In the genomic region with DNA sequence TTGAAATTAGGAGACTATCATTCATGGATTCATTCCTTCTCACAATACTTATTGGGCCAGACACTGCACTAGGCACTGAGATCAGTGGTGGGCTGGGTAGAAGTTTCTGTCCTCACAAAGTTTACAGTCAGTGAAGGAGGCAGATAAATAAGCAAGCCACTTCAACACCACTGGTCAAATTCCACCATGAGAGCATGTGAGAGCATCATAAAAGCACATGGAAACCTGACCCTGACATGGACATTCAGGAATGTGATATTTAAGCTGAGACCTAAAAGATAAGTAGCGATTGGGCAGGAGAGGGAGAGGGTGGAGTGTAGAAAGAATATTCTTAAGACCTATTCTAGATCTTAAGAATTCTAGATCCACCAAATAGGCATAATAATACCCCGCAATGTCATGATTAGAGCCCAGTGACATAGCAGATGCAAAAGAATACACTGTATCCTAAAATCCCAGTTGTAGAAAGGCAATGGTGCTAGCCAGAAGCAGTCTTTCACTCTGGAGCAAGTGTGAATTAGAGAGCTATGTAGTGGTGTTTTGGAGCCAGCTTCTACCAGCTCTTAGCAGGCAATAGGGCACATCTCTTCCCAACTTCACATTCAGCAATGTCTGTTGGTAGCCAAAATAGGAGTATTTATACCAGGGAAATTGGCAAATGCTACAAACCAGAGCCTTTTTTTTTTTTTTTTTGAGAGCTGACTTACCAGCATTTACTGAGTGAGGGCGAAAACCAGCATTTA, we compare ENCODE assay signal across 21 cellular contexts. TPM values are rescaled to one million over a fixed set of nuclear protein-coding genes. Genes with fewer than 3 reads are reported as not detected.
DNase-seq lines count a peak whose midpoint lies in the region; ATAC-seq and TF ChIP-seq lines count a peak whose summit lies in the region.
"Had no signal": no experiment of that assay in that cellular context is flagged by ENCODE, and none has a peak within 500 bp of the region (broad histone marks: within the 10 kb centered on the region; RNA-seq: fewer than 3 reads in every experiment).

No MANE protein-coding gene starts in this region.

- no peak overlapping the region for H3K4me2 ChIP-seq in mammary epithelial cell (ENCODE audit: insufficient read depth, low read depth, low read length)
- no peak overlapping the region for H3K4me2 ChIP-seq in mesenchymal stem cell (ENCODE audit: low read length, poor library complexity, severe bottlenecking)

- H3K79me1 ChIP-seq in mesenchymal stem cell (replicated peaks; ENCODE audit: low read length, poor library complexity, severe bottlenecking): no peaks in the 10 kb centered on the region

- H3K4ac ChIP-seq in mesenchymal stem cell (ENCODE audit: low read depth in 1 of 2, low read length in 2 of 2): no peak overlapping the region

- H3K23ac ChIP-seq in mesenchymal stem cell (ENCODE audit: low read length in 2 of 2): no peak overlapping the region

- H4K91ac ChIP-seq in mesenchymal stem cell (ENCODE audit: low read length): no peak overlapping the region

- no peak overlapping the region for H2BK12ac ChIP-seq in mesenchymal stem cell (ENCODE audit: low read length in 2 of 2)

- no peak for DNase-seq in breast epithelium (ENCODE audit: low spot score in 2 of 2)
- no peak for DNase-seq in mammary epithelial cell
- DNase-seq in NCI-H446 treated with DMSO at 0.1 percent for 48 hours (lab: John Stamatoyannopoulos, UW): peak; percentile 64
- no peak for DNase-seq in mesenchymal stem cell
- no peak for DNase-seq in thyroid gland
- no peak for DNase-seq in NCI-H2081 treated with DMSO at 0.1 percent for 48 hours (lab: John Stamatoyannopoulos, UW)
- no peak for DNase-seq in posterior cingulate gyrus
- DNase-seq: activated T-cell treated with anti-CD3 and anti-CD28 coated beads, Interleukin-2, amount 50 U/mL, for 1 hour; colonic mucosa; effector memory CD8-positive, alpha-beta T cell; H7; naive thymus-derived CD8-positive, alpha-beta T cell; NCI-H2171; ovary; stimulated activated CD4-positive, alpha-beta T cell treated with anti-CD3 and anti-CD28 coated beads, Interleukin-2, amount 100 ng/mL, for 48 hours; stimulated activated naive B cell treated with anti-CD40 and anti-IgM and Interleukin-4, amounts not matched to agents 10 μg/mL and 1 μg/mL and 100 μg/mL, for 72 hours; tibial artery had no signal

- H3K27me3 ChIP-seq in breast epithelium (no peaks in the 10 kb centered on the region), mammary epithelial cell (ENCODE audit: insufficient read depth, low read length) (no peaks in the 10 kb centered on the region), mesenchymal stem cell (ENCODE audit: control insufficient read depth in 1 of 2, insufficient read depth in 1 of 2, low read length in 2 of 2) (no peaks in the 10 kb centered on the region), thyroid gland (no peaks in the 10 kb centered on the region)
- H3K27me3 ChIP-seq: BLaER1 treated with 17β-estradiol and CSF1 and Interleukin-3, amounts not matched to agents 10 nM and 100 nM; colonic mucosa; ovary; tibial artery had no signal

- 97% methylated on average over 3 of the region's 3 CpGs for WGBS in mammary epithelial cell (ENCODE audit: low coverage, missing lambda C conversion rate)
- 100% methylated on average over 3 of the region's 3 CpGs for WGBS in mesenchymal stem cell
- 78 to 83% methylated on average over 3 of the region's 3 CpGs for WGBS in thyroid gland, 2 donors

- in situ Hi-C loops in mammary epithelial cell (cut with MboI; ENCODE audit: low sequenced_read_pairs in 2 of 2): no loop called here

- peaks cover 53% of the 10 kb centered on the region for H3K79me2 ChIP-seq in mammary epithelial cell (ENCODE audit: insufficient read depth, low read length)

- H3K27ac ChIP-seq in breast epithelium (peak overlapping the region; percentile 54 to 56), mammary epithelial cell (ENCODE audit: insufficient read depth, low read depth, low read length) (no peak overlapping the region), mesenchymal stem cell (ENCODE audit: low read length, poor library complexity, severe bottlenecking) (no peak overlapping the region), thyroid gland (peak overlapping the region in 2 of 3 donors; percentile 75 to 89)
- H3K27ac ChIP-seq: colonic mucosa, ovary, tibial artery had no signal

- no peak overlapping the region for H2BK15ac ChIP-seq in mesenchymal stem cell (ENCODE audit: low read depth, poor library complexity, severe bottlenecking)

- no peak overlapping the region for H2BK5ac ChIP-seq in mesenchymal stem cell (ENCODE audit: low read depth, low read length, poor library complexity, severe bottlenecking)

- peak overlapping the region; percentile 10 for H2AK5ac ChIP-seq in mesenchymal stem cell (ENCODE audit: low read length, severe bottlenecking)

- H3K9ac ChIP-seq in mammary epithelial cell (ENCODE audit: insufficient read depth, low read length): no peak overlapping the region
- no peak overlapping the region for H3K9ac ChIP-seq in mesenchymal stem cell (ENCODE audit: low read length)
- H3K9ac ChIP-seq: BLaER1 treated with 17β-estradiol and CSF1 and Interleukin-3, amounts not matched to agents 10 nM and 100 nM had no signal

- H2AFZ ChIP-seq in mammary epithelial cell (ENCODE audit: low read depth, low read length): no peak overlapping the region
- H2AFZ ChIP-seq in mesenchymal stem cell (ENCODE audit: low read depth, low read length): no peak overlapping the region

- dilution Hi-C loops in mammary epithelial cell (cut with HindIII; ENCODE audit: low sequenced_read_pairs): no loop called here

- BruUV-seq in mammary epithelial cell (replicated peaks; lab: Mats Ljungman, UMichigan): no TSS peak

- TF ChIP-seq POLR2A in breast epithelium (IDR thresholded peaks at IDR 0.05) (no peak), thyroid gland (IDR thresholded peaks at IDR 0.05) (no peak)

- no peak overlapping the region for H4K8ac ChIP-seq in mesenchymal stem cell (ENCODE audit: low read length)

- H3K9me3 ChIP-seq in breast epithelium (no peaks in the 10 kb centered on the region), mammary epithelial cell (replicated peaks; ENCODE audit: insufficient read depth, low read length) (no peaks in the 10 kb centered on the region), mesenchymal stem cell (ENCODE audit: control insufficient read depth, low read length) (no peaks in the 10 kb centered on the region), thyroid gland (no peaks in the 10 kb centered on the region)
- H3K9me3 ChIP-seq: BLaER1 treated with 17β-estradiol and CSF1 and Interleukin-3, amounts not matched to agents 10 nM and 100 nM; colonic mucosa; ovary; tibial artery had no signal

- CTCF ChIA-PET in mammary epithelial cell (lab: Charles Lee; ENCODE audit: low non-redundant PET): no interaction called here

- peaks cover 0 to 5% of the 10 kb centered on the region in 2 donors for H3K4me1 ChIP-seq in breast epithelium
- H3K4me1 ChIP-seq in mammary epithelial cell (ENCODE audit: insufficient read depth, low read length): peaks cover 15% of the 10 kb centered on the region
- peaks cover 2% of the 10 kb centered on the region for H3K4me1 ChIP-seq in mesenchymal stem cell (ENCODE audit: control insufficient read depth, insufficient read depth, low read depth, low read length)
- H3K4me1 ChIP-seq in thyroid gland: peaks cover 29 to 44% of the 10 kb centered on the region in 2 donors
- H3K4me1 ChIP-seq: colonic mucosa had no signal

- no peak for TF ChIP-seq CTCF in breast epithelium (IDR thresholded peaks at IDR 0.05)
- no peak for TF ChIP-seq CTCF in mammary epithelial cell (conservative IDR thresholded peaks at IDR 0.05 in 1 of 2, IDR thresholded peaks at IDR 0.05 in 1 of 2; ENCODE audit: extremely low read depth in 1 of 2, insufficient read depth in 1 of 2, low read depth in 1 of 2, low read length in 2 of 2)
- TF ChIP-seq CTCF in thyroid gland (IDR thresholded peaks at IDR 0.05): no peak

- no peaks in the 10 kb centered on the region for H4K20me1 ChIP-seq in mammary epithelial cell (ENCODE audit: insufficient read depth, low read length)
- H4K20me1 ChIP-seq: BLaER1 treated with 17β-estradiol and CSF1 and Interleukin-3, amounts not matched to agents 10 nM and 100 nM had no signal

- no peak for ATAC-seq in GM21576 (IDR thresholded peaks at IDR 0.05; ENCODE audit: unreplicated experiment)
- ATAC-seq: activated CD4-positive, CD25-positive, alpha-beta regulatory T cell treated with anti-CD3 and anti-CD28 coated beads, Interleukin-2, amount 50 U/mL, for 24 hours; effector memory CD8-positive, alpha-beta T cell; naive thymus-derived CD8-positive, alpha-beta T cell; stimulated activated naive B cell treated with anti-CD40 and anti-IgM and Interleukin-4, amounts not matched to agents 10 μg/mL and 1 μg/mL and 100 μg/mL, for 72 hours had no signal

- peak overlapping the region in 1 of 2 experiments; percentile 16 for H3K18ac ChIP-seq in mesenchymal stem cell (ENCODE audit: low read depth in 1 of 2, low read length in 2 of 2)

- intact Hi-C loops in breast epithelium (cut with DNase I; ENCODE audit: low total_unique reads) (no loop called here), mammary epithelial cell (cut with micrococcal nuclease) (no loop called here), thyroid gland (cut with DNase I) (no loop called here), posterior cingulate gyrus (cut with DNase I) (no loop called here)

- H3K14ac ChIP-seq in mesenchymal stem cell (ENCODE audit: low read length in 2 of 2): no peak overlapping the region

- H3K36me3 ChIP-seq in breast epithelium (no peaks in the 10 kb centered on the region), mammary epithelial cell (ENCODE audit: insufficient read depth, low read length) (peaks cover 3% of the 10 kb centered on the region), mesenchymal stem cell (ENCODE audit: control insufficient read depth in 1 of 2, insufficient read depth in 2 of 2, low read depth in 1 of 2, low read length in 2 of 2) (no peaks in the 10 kb centered on the region), thyroid gland (no peaks in the 10 kb centered on the region)
- H3K36me3 ChIP-seq: BLaER1 treated with 17β-estradiol and CSF1 and Interleukin-3, amounts not matched to agents 10 nM and 100 nM; colonic mucosa; ovary; tibial artery had no signal

- no peak overlapping the region for H2BK120ac ChIP-seq in mesenchymal stem cell (ENCODE audit: low read depth, low read length)

- H3K4me3 ChIP-seq in breast epithelium: no peak overlapping the region
- no peak overlapping the region for H3K4me3 ChIP-seq in mammary epithelial cell (replicated peaks in 1 of 3; ENCODE audit: insufficient read depth in 1 of 3, low read depth in 2 of 3, low read length in 3 of 3)
- no peak overlapping the region for H3K4me3 ChIP-seq in mesenchymal stem cell (ENCODE audit: insufficient read depth in 1 of 2, low read depth in 1 of 2, low read length in 2 of 2)
- H3K4me3 ChIP-seq in thyroid gland (replicated peaks in 1 of 3): no peak overlapping the region
- H3K4me3 ChIP-seq: BLaER1 treated with 17β-estradiol and CSF1 and Interleukin-3, amounts not matched to agents 10 nM and 100 nM; colonic mucosa; ovary; tibial artery had no signal

RNA-seq across cellular contexts. Expression of a gene that starts 46.4 kb away (rescaled TPM):
- 1 to 10 TPM; 6.6 to 9.5 (median 9.4) TPM for total RNA-seq in breast epithelium
- total RNA-seq in mammary epithelial cell: 10 to 100 TPM; 57.3 to 76.1 TPM
- polyA plus RNA-seq in mammary epithelial cell: 27.3 TPM
- 44.5 TPM for polyA minus RNA-seq in mammary epithelial cell
- polyA plus RNA-seq in mesenchymal stem cell (2013, experiment 1 of 2): 1.3 TPM
- 1.00 TPM for polyA plus RNA-seq in mesenchymal stem cell (2013, experiment 2 of 2)
- 10 to 100 TPM in 3 of 4 donors, 1 to 10 TPM in 1; 3.1 to 20.8 (median 14.3) TPM for total RNA-seq in thyroid gland
- total RNA-seq: naive thymus-derived CD8-positive, alpha-beta T cell had no signal
- polyA plus RNA-seq: IgD-negative memory B cell; naive thymus-derived CD8-positive, alpha-beta T cell had no signal

Comparison
In these comparisons a context has a peak if more than half of its experiments do, and no peak if none do; other contexts are left out.
1. H3K27ac ChIP-seq: peak in breast epithelium (2 of 2) and thyroid gland (2 of 3); none in mammary epithelial cell (single experiment) and mesenchymal stem cell (single experiment).